ENCODE assay signal across 1 cellular context in the genomic region with DNA sequence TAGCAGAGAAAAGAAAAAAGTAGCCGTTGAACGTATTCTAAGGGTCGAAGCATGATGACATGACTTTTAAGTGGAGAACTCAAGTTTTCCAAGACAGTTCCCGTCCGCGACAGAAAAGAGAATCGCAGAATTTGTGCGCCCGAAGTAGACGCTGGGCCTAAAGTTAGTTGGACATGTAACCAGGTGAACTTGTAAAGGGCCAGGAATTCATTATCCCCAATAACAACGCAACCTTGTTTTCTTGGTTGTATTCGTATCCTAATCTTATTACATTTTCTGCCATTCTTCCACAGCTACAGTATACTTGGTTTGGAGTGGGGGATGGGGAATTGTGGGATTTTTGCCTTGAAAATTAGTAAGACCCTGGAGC.
TF ChIP-seq lines count a peak whose summit lies in the region.

No MANE protein-coding gene starts in this region.

TF ChIP-seq in K562, 482 proteins besides CTCF, POLR2A, EP300 and RAD21 (continued from another document and continues in another):
- TF ChIP-seq, protein P1, sequence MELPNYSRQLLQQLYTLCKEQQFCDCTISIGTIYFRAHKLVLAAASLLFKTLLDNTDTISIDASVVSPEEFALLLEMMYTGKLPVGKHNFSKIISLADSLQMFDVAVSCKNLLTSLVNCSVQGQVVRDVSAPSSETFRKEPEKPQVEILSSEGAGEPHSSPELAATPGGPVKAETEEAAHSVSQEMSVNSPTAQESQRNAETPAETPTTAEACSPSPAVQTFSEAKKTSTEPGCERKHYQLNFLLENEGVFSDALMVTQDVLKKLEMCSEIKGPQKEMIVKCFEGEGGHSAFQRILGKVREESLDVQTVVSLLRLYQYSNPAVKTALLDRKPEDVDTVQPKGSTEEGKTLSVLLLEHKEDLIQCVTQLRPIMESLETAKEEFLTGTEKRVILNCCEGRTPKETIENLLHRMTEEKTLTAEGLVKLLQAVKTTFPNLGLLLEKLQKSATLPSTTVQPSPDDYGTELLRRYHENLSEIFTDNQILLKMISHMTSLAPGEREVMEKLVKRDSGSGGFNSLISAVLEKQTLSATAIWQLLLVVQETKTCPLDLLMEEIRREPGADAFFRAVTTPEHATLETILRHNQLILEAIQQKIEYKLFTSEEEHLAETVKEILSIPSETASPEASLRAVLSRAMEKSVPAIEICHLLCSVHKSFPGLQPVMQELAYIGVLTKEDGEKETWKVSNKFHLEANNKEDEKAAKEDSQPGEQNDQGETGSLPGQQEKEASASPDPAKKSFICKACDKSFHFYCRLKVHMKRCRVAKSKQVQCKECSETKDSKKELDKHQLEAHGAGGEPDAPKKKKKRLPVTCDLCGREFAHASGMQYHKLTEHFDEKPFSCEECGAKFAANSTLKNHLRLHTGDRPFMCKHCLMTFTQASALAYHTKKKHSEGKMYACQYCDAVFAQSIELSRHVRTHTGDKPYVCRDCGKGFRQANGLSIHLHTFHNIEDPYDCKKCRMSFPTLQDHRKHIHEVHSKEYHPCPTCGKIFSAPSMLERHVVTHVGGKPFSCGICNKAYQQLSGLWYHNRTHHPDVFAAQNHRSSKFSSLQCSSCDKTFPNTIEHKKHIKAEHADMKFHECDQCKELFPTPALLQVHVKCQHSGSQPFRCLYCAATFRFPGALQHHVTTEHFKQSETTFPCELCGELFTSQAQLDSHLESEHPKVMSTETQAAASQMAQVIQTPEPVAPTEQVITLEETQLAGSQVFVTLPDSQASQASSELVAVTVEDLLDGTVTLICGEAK (IDR thresholded peaks at IDR 0.05): peak; percentile 52; the same call in 1 of the 2 replicates
- TF ChIP-seq, protein P1 (CRISPR knock-in tag; IDR thresholded peaks at IDR 0.05): no peak
- TF ChIP-seq SMARCB1 (IDR thresholded peaks at IDR 0.05; ENCODE audit: insufficient read length, low read depth): no peak
- no peak for TF ChIP-seq BCL6 (CRISPR knock-in tag; IDR thresholded peaks at IDR 0.05)
- TF ChIP-seq, protein P2, sequence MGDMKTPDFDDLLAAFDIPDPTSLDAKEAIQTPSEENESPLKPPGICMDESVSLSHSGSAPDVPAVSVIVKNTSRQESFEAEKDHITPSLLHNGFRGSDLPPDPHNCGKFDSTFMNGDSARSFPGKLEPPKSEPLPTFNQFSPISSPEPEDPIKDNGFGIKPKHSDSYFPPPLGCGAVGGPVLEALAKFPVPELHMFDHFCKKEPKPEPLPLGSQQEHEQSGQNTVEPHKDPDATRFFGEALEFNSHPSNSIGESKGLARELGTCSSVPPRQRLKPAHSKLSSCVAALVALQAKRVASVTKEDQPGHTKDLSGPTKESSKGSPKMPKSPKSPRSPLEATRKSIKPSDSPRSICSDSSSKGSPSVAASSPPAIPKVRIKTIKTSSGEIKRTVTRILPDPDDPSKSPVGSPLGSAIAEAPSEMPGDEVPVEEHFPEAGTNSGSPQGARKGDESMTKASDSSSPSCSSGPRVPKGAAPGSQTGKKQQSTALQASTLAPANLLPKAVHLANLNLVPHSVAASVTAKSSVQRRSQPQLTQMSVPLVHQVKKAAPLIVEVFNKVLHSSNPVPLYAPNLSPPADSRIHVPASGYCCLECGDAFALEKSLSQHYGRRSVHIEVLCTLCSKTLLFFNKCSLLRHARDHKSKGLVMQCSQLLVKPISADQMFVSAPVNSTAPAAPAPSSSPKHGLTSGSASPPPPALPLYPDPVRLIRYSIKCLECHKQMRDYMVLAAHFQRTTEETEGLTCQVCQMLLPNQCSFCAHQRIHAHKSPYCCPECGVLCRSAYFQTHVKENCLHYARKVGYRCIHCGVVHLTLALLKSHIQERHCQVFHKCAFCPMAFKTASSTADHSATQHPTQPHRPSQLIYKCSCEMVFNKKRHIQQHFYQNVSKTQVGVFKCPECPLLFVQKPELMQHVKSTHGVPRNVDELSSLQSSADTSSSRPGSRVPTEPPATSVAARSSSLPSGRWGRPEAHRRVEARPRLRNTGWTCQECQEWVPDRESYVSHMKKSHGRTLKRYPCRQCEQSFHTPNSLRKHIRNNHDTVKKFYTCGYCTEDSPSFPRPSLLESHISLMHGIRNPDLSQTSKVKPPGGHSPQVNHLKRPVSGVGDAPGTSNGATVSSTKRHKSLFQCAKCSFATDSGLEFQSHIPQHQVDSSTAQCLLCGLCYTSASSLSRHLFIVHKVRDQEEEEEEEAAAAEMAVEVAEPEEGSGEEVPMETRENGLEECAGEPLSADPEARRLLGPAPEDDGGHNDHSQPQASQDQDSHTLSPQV (IDR thresholded peaks at IDR 0.05): no peak
- no peak for TF ChIP-seq IFI16 (CRISPR knock-in tag; IDR thresholded peaks at IDR 0.05)
- TF ChIP-seq ZNF282 (CRISPR knock-in tag; IDR thresholded peaks at IDR 0.05): no peak
- TF ChIP-seq NCOR1 (IDR thresholded peaks at IDR 0.05): no peak
- peak; percentile 93 for TF ChIP-seq MTA1 (IDR thresholded peaks at IDR 0.05; ENCODE audit: borderline replicate concordance)
- TF ChIP-seq BCOR (IDR thresholded peaks at IDR 0.05): no peak
- peak; percentile 12; the same call in 1 of the 2 replicates for TF ChIP-seq NFATC3 (IDR thresholded peaks at IDR 0.05)
- TF ChIP-seq, protein P3, sequence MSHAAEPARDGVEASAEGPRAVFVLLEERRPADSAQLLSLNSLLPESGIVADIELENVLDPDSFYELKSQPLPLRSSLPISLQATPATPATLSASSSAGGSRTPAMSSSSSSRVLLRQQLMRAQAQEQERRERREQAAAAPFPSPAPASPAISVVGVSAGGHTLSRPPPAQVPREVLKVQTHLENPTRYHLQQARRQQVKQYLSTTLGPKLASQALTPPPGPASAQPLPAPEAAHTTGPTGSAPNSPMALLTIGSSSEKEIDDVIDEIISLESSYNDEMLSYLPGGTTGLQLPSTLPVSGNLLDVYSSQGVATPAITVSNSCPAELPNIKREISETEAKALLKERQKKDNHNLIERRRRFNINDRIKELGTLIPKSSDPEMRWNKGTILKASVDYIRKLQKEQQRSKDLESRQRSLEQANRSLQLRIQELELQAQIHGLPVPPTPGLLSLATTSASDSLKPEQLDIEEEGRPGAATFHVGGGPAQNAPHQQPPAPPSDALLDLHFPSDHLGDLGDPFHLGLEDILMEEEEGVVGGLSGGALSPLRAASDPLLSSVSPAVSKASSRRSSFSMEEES (CRISPR knock-in tag; IDR thresholded peaks at IDR 0.05): no peak
- no peak for TF ChIP-seq RBM34 (IDR thresholded peaks at IDR 0.05; ENCODE audit: borderline replicate concordance, insufficient read depth, low read length)
- TF ChIP-seq ZNF707 (CRISPR knock-in tag; conservative IDR thresholded peaks at IDR 0.05): no peak
- TF ChIP-seq HDAC3 (IDR thresholded peaks at IDR 0.05; ENCODE audit: borderline replicate concordance, partially characterized antibody): no peak
- TF ChIP-seq ZNF695 (CRISPR knock-in tag; IDR thresholded peaks at IDR 0.05): no peak
- no peak for TF ChIP-seq GABPA (tag; conservative IDR thresholded peaks at IDR 0.05; ENCODE audit: low read depth)
- no peak for TF ChIP-seq RBM39 (optimal IDR thresholded peaks at IDR 0.05; ENCODE audit: low read depth, low read length)
- no peak for TF ChIP-seq GABPB2 (CRISPR knock-in tag; conservative IDR thresholded peaks at IDR 0.05)
- TF ChIP-seq KLF6 (CRISPR knock-in tag; IDR thresholded peaks at IDR 0.05; ENCODE audit: borderline replicate concordance): no peak
- TF ChIP-seq USF2 (CRISPR knock-in tag; IDR thresholded peaks at IDR 0.05): no peak
- TF ChIP-seq ZNF445 (CRISPR knock-in tag; IDR thresholded peaks at IDR 0.05; ENCODE audit: low read depth): no peak
- TF ChIP-seq ESRRB (CRISPR knock-in tag; IDR thresholded peaks at IDR 0.05; ENCODE audit: borderline replicate concordance): no peak
- TF ChIP-seq SIRT6 (IDR thresholded peaks at IDR 0.05; ENCODE audit: low read depth, low read length): no peak
- no peak for TF ChIP-seq SFPQ (IDR thresholded peaks at IDR 0.05; ENCODE audit: low read depth, low read length)
- TF ChIP-seq NBN (IDR thresholded peaks at IDR 0.05; ENCODE audit: low read depth): 0 out of 2 replicates have a peak, but pooled peaks have one; percentile 37
- peak in 1 of 2 experiments; percentile 17; a peak in 1 of 4 replicates for TF ChIP-seq MNT (conservative IDR thresholded peaks at IDR 0.05)
- no peak for TF ChIP-seq CAMTA2 (CRISPR knock-in tag; conservative IDR thresholded peaks at IDR 0.05)
- TF ChIP-seq NR1H2 (CRISPR knock-in tag; IDR thresholded peaks at IDR 0.05): no peak; the same call in 1 of the 2 replicates
- no peak for TF ChIP-seq SPI1 (IDR thresholded peaks at IDR 0.05; ENCODE audit: borderline replicate concordance, low read depth, low read length)
- no peak for TF ChIP-seq ZNF224 (CRISPR knock-in tag; IDR thresholded peaks at IDR 0.05)
- 0 out of 2 replicates have a peak, but pooled peaks have one; percentile 4 for TF ChIP-seq ZNF12 (CRISPR knock-in tag; IDR thresholded peaks at IDR 0.05)
- no peak for TF ChIP-seq PPARD (CRISPR knock-in tag; IDR thresholded peaks at IDR 0.05)
- TF ChIP-seq, protein P4, sequence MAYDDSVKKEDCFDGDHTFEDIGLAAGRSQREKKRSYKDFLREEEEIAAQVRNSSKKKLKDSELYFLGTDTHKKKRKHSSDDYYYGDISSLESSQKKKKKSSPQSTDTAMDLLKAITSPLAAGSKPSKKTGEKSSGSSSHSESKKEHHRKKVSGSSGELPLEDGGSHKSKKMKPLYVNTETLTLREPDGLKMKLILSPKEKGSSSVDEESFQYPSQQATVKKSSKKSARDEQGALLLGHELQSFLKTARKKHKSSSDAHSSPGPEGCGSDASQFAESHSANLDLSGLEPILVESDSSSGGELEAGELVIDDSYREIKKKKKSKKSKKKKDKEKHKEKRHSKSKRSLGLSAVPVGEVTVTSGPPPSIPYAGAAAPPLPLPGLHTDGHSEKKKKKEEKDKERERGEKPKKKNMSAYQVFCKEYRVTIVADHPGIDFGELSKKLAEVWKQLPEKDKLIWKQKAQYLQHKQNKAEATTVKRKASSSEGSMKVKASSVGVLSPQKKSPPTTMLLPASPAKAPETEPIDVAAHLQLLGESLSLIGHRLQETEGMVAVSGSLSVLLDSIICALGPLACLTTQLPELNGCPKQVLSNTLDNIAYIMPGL (CRISPR knock-in tag; IDR thresholded peaks at IDR 0.05): no peak
- 0 out of 2 replicates have a peak, but pooled peaks have one; percentile 5 for TF ChIP-seq PKNOX1 (IDR thresholded peaks at IDR 0.05)
